ENCODE assay signal across 27 cellular contexts in genomic region chr9:87609002-87609401, GRCh38.
"Had no signal": no experiment of that assay in that cellular context is flagged by ENCODE, and none has a peak within 500 bp of the region (broad histone marks: within the 10 kb centered on the region; RNA-seq: fewer than 3 reads in every experiment).

No MANE protein-coding gene starts in this region.

- H3K9me3 Mint-ChIP-seq: activated CD8-positive, alpha-beta T cell treated with anti-CD3 and anti-CD28 coated beads for 36 hours; brain; endodermal cell; natural killer cell treated with Interleukin-12 subunit alpha and Interleukin-12 subunit beta and Interleukin-15 and Interleukin-18, amount 100 ng/mL, for 72 hours; stimulated activated effector memory CD8-positive, alpha-beta T cell treated with anti-CD3 and anti-CD28 coated beads, Interleukin-12 subunit alpha, Interleukin-12 subunit beta, amount 100 ng/mL, for 72 hours had no signal

- H3K4me1 Mint-ChIP-seq: activated CD8-positive, alpha-beta memory T cell treated with anti-CD3 and anti-CD28 coated beads, Interleukin-2, amount 10 ng/mL, durations not matched to agents 7 days and 5 days; stimulated activated effector memory CD8-positive, alpha-beta T cell treated with anti-CD3 and anti-CD28 coated beads, Interleukin-12 subunit alpha, Interleukin-12 subunit beta, amount 100 ng/mL, for 72 hours had no signal

- H3K36me3 Mint-ChIP-seq: activated CD8-positive, alpha-beta memory T cell treated with anti-CD3 and anti-CD28 coated beads, Interleukin-2, amount 10 ng/mL, durations not matched to agents 7 days and 5 days; activated naive CD8-positive, alpha-beta T cell treated with anti-CD3 and anti-CD28 coated beads for 36 hours; natural killer cell treated with Interleukin-12 subunit alpha and Interleukin-12 subunit beta and Interleukin-15 and Interleukin-18, amount 100 ng/mL, for 72 hours; stimulated activated effector memory CD8-positive, alpha-beta T cell treated with anti-CD3 and anti-CD28 coated beads, Interleukin-12 subunit alpha, Interleukin-12 subunit beta, amount 100 ng/mL, for 72 hours had no signal

- H3K4me3 ChIP-seq: adrenal gland, ascending aorta, cardiac muscle cell, left ventricle myocardium inferior, lung, mucosa of descending colon, thoracic aorta had no signal

- H3K27ac ChIP-seq: adrenal gland, ascending aorta, cardiac muscle cell, left ventricle myocardium inferior, thoracic aorta had no signal

- H3K4me1 ChIP-seq: ascending aorta had no signal

- H3K4me3 Mint-ChIP-seq: activated CD4-positive, alpha-beta T cell treated with anti-CD3 and anti-CD28 coated beads, Interleukin-2, amount 10 ng/mL, durations not matched to agents 7 days and 5 days; activated CD8-positive, alpha-beta memory T cell treated with anti-CD3 and anti-CD28 coated beads, Interleukin-2, amount 10 ng/mL, durations not matched to agents 7 days and 5 days; activated CD8-positive, alpha-beta T cell treated with anti-CD3 and anti-CD28 coated beads for 36 hours; activated naive CD4-positive, alpha-beta T cell treated with anti-CD3 and anti-CD28 coated beads for 36 hours; activated naive CD8-positive, alpha-beta T cell treated with anti-CD3 and anti-CD28 coated beads for 36 hours; brain; endodermal cell; natural killer cell treated with Interleukin-12 subunit alpha and Interleukin-12 subunit beta and Interleukin-15 and Interleukin-18, amount 100 ng/mL, for 72 hours; stimulated activated effector memory CD8-positive, alpha-beta T cell treated with anti-CD3 and anti-CD28 coated beads, Interleukin-12 subunit alpha, Interleukin-12 subunit beta, amount 100 ng/mL, for 72 hours; stimulated activated naive CD8-positive, alpha-beta T cell treated with anti-CD3 and anti-CD28 coated beads, Interleukin-15, Interleukin-2, amounts not matched to agents 100 ng/mL and 50 ng/mL, for 24 hours had no signal

- H3K9me3 ChIP-seq: adrenal gland, ascending aorta, left ventricle myocardium inferior, mucosa of descending colon, thoracic aorta had no signal

- DNase-seq: activated CD4-positive, alpha-beta T cell treated with anti-CD3 and anti-CD28 coated beads for 1 hour; activated CD4-positive, alpha-beta T cell treated with anti-CD3 and anti-CD28 coated beads, Interleukin-2, amount 10 ng/mL, durations not matched to agents 7 days and 5 days; activated CD8-positive, alpha-beta memory T cell treated with anti-CD3 and anti-CD28 coated beads, Interleukin-2, amount 10 ng/mL, durations not matched to agents 7 days and 5 days; activated CD8-positive, alpha-beta T cell treated with anti-CD3 and anti-CD28 coated beads for 36 hours; activated effector memory CD4-positive, alpha-beta T cell treated with anti-CD3 and anti-CD28 coated beads, Interleukin-2, amount 50 U/mL, for 16 hours; activated naive CD4-positive, alpha-beta T cell treated with anti-CD3 and anti-CD28 coated beads for 36 hours; activated naive CD8-positive, alpha-beta T cell treated with anti-CD3 and anti-CD28 coated beads for 36 hours; adrenal gland; cortex of kidney; endodermal cell; foreskin melanocyte; left ventricle myocardium inferior; mucosa of descending colon; retina; small intestine; stimulated activated CD4-positive, alpha-beta T cell treated with anti-CD3 and anti-CD28 coated beads, Interleukin-4, amount 100 ng/mL, for 24 hours; T-helper 2 cell had no signal

- H3K27me3 ChIP-seq: adrenal gland, ascending aorta, cardiac muscle cell had no signal

- ATAC-seq: activated CD8-positive, alpha-beta memory T cell treated with anti-CD3 and anti-CD28 coated beads, Interleukin-2, amount 10 ng/mL, durations not matched to agents 7 days and 5 days; activated CD8-positive, alpha-beta T cell treated with anti-CD3 and anti-CD28 coated beads for 36 hours; esophagus mucosa; mucosa of descending colon; natural killer cell treated with Interleukin-12 subunit alpha and Interleukin-12 subunit beta and Interleukin-15 and Interleukin-18, amount 100 ng/mL, for 72 hours; sciatic nerve; stimulated activated effector memory CD8-positive, alpha-beta T cell treated with anti-CD3 and anti-CD28 coated beads, Interleukin-12 subunit alpha, Interleukin-12 subunit beta, amount 100 ng/mL, for 72 hours had no signal

- H3K27me3 Mint-ChIP-seq: brain had no signal

- H3K36me3 ChIP-seq: adrenal gland, ascending aorta, cardiac muscle cell, left ventricle myocardium inferior, thoracic aorta had no signal

- H3K27ac Mint-ChIP-seq: activated CD4-positive, alpha-beta T cell treated with anti-CD3 and anti-CD28 coated beads, Interleukin-2, amount 10 ng/mL, durations not matched to agents 7 days and 5 days; activated CD8-positive, alpha-beta memory T cell treated with anti-CD3 and anti-CD28 coated beads, Interleukin-2, amount 10 ng/mL, durations not matched to agents 7 days and 5 days; activated CD8-positive, alpha-beta T cell treated with anti-CD3 and anti-CD28 coated beads for 36 hours; activated naive CD4-positive, alpha-beta T cell treated with anti-CD3 and anti-CD28 coated beads for 36 hours; activated naive CD8-positive, alpha-beta T cell treated with anti-CD3 and anti-CD28 coated beads for 36 hours; endodermal cell; natural killer cell treated with Interleukin-12 subunit alpha and Interleukin-12 subunit beta and Interleukin-15 and Interleukin-18, amount 100 ng/mL, for 72 hours; stimulated activated effector memory CD8-positive, alpha-beta T cell treated with anti-CD3 and anti-CD28 coated beads, Interleukin-12 subunit alpha, Interleukin-12 subunit beta, amount 100 ng/mL, for 72 hours; stimulated activated naive CD8-positive, alpha-beta T cell treated with anti-CD3 and anti-CD28 coated beads, Interleukin-15, Interleukin-2, amounts not matched to agents 100 ng/mL and 50 ng/mL, for 24 hours had no signal
